ENCODE assay signal across 12 cellular contexts in the genomic region with DNA sequence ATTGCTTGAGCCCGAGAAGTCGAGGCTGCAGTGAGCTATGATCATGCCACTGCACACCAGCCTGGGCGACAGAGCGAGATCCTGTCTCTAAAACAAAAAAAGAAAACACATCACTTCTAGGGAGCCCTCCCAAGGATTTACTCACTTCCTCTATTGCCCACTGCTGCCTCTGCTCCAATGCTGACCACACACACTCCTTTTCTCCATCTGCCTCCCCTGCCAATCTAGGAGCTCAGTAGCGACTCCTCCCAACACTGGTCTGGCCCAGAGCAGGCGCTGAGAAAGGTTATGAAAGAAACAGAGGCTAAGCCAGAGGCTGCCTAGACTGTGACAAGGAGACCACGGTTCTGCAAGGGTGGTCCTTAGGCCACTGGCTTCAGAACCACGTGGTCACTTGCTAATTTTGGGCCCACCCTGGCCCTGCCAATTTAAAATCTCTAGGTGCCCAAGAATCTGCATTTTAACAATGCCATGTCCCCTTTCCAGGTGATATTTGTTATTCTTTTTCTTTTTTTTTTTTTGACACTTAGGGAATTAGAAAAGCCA. TPM values are rescaled to one million over a fixed set of nuclear protein-coding genes. Genes with fewer than 3 reads are reported as not detected.
DNase-seq lines count a peak whose midpoint lies in the region; ATAC-seq, FAIRE-seq and TF ChIP-seq lines count a peak whose summit lies in the region.
"Had no signal": no experiment of that assay in that cellular context is flagged by ENCODE, and none has a peak within 500 bp of the region (broad histone marks: within the 10 kb centered on the region; RNA-seq: fewer than 3 reads in every experiment).

No MANE protein-coding gene starts in this region.

- no peak for DNase-seq in HepG2 (ENCODE audit: low spot score)
- no peak for DNase-seq in right lobe of liver
- DNase-seq in SK-N-DZ (ENCODE audit: low spot score): peak; percentile 36
- no peak for DNase-seq in esophagus muscularis mucosa (ENCODE audit: extremely low spot score)
- no peak for DNase-seq in gastrocnemius medialis
- DNase-seq in cerebellum (ENCODE audit: low spot score): no peak
- DNase-seq in 8988T: no peak
- DNase-seq: activated gamma-delta T cell; COR-L47; Right ventricle myocardium superior; stimulated activated CD4-positive, alpha-beta T cell treated with anti-CD3 and anti-CD28 coated beads, Interleukin-4, amount 100 ng/mL, for 4 hours had no signal

- TF ChIP-seq EP300 in HepG2 (IDR thresholded peaks at IDR 0.05; ENCODE audit: low read depth in 2 of 2, low read length in 2 of 2) (no peak), HepG2 (CRISPR knock-in tag; IDR thresholded peaks at IDR 0.05; ENCODE audit: borderline replicate concordance) (0 out of 2 replicates have a peak, but pooled peaks have one; percentile 16), esophagus muscularis mucosa (IDR thresholded peaks at IDR 0.05) (no peak)

- H4K20me1 ChIP-seq in HepG2 (ENCODE audit: insufficient read depth, low read length): no peaks in the 10 kb centered on the region

- intact Hi-C loops in HepG2 (cut with micrococcal nuclease; ENCODE audit: unreplicated experiment) (loop anchor here (2.0 to 5.0 kb wide), 3 partner anchors 15 to 125 kb away; a partner anchor contains a TSS), right lobe of liver (cut with DNase I) (no loop called here), esophagus muscularis mucosa (cut with DNase I) (loop anchor here (5.0 kb wide), 1 partner anchor 45 kb away; a partner anchor contains a TSS), gastrocnemius medialis (cut with DNase I; ENCODE audit: low total_unique reads) (no loop called here)

- H3K4me1 ChIP-seq in HepG2 (ENCODE audit: insufficient read depth, low read length) (peaks cover 70% of the 10 kb centered on the region), right lobe of liver (peaks cover 0 to 3% (median 0%) of the 10 kb centered on the region in 4 donors), esophagus muscularis mucosa (peaks cover 14 to 27% (median 23%) of the 10 kb centered on the region in 4 donors), gastrocnemius medialis (peaks cover 5 to 11% of the 10 kb centered on the region in 2 donors)

- in situ Hi-C loops in HepG2 (cut with HindIII; ENCODE audit: extremely low pct_ligation_motif_present, low pct_unique_long_range_greater_than_20kb) (no loop called here), gastrocnemius medialis (cut with MboI; ENCODE audit: low sequenced_read_pairs in 4 of 4) (no loop called here)

- H3K4me2 ChIP-seq in HepG2 (ENCODE audit: low read depth, low read length): peak overlapping the region; percentile 37

- no peak overlapping the region for H3K27ac ChIP-seq in HepG2 (ENCODE audit: extremely low read length, insufficient read depth, low read length)
- no peak overlapping the region for H3K27ac ChIP-seq in right lobe of liver
- H3K27ac ChIP-seq in esophagus muscularis mucosa (replicated peaks in 1 of 4): peak overlapping the region in 3 of 4 donors; percentile 68 to 73 (median 70)
- H3K27ac ChIP-seq in gastrocnemius medialis: no peak overlapping the region

- POLR2A ChIA-PET in HepG2 (lab: Yijun Ruan, JAX): interaction anchor here (0.7 to 1.2 kb wide), 4 partner anchors 13 to 425 kb away, joined by 3 to 4 read pairs (median 3); a partner anchor contains a TSS

- no peak overlapping the region for H3K4me3 ChIP-seq in HepG2 (replicated peaks in 1 of 3; ENCODE audit: insufficient read depth in 1 of 3, low read depth in 2 of 3, low read length in 3 of 3)
- no peak overlapping the region for H3K4me3 ChIP-seq in right lobe of liver
- H3K4me3 ChIP-seq in esophagus muscularis mucosa: no peak overlapping the region
- H3K4me3 ChIP-seq in gastrocnemius medialis: no peak overlapping the region

- TF ChIP-seq RAD21 in HepG2 (CRISPR knock-in tag; IDR thresholded peaks at IDR 0.05): no peak

- ATAC-seq in HepG2: no peak
- no peak for ATAC-seq in right lobe of liver
- ATAC-seq in gastrocnemius medialis: no peak
- ATAC-seq in GM21723 (IDR thresholded peaks at IDR 0.05; ENCODE audit: unreplicated experiment): no peak

- no peak overlapping the region for H3K9ac ChIP-seq in HepG2 (ENCODE audit: insufficient read depth, low read depth, low read length)

- H3K36me3 ChIP-seq in HepG2 (replicated peaks in 1 of 2; ENCODE audit: control insufficient read depth in 1 of 2, insufficient read depth in 2 of 2, low read length in 2 of 2) (no peaks in the 10 kb centered on the region), right lobe of liver (no peaks in the 10 kb centered on the region), esophagus muscularis mucosa (no peaks in the 10 kb centered on the region), gastrocnemius medialis (no peaks in the 10 kb centered on the region)

- H3K79me2 ChIP-seq in HepG2 (ENCODE audit: insufficient read depth, low read length): peaks cover 18% of the 10 kb centered on the region

- H3K27me3 ChIP-seq in HepG2 (ENCODE audit: control insufficient read depth in 1 of 2, insufficient read depth in 2 of 2, low read length in 2 of 2) (no peaks in the 10 kb centered on the region), right lobe of liver (no peaks in the 10 kb centered on the region), esophagus muscularis mucosa (no peaks in the 10 kb centered on the region), gastrocnemius medialis (no peaks in the 10 kb centered on the region)

- H2AFZ ChIP-seq in HepG2 (ENCODE audit: low read length): no peak overlapping the region

- FAIRE-seq in HepG2 (lab: Jason Lieb, UNC): no peak

- H3K9me3 ChIP-seq in HepG2 (ENCODE audit: low read length) (no peaks in the 10 kb centered on the region), right lobe of liver (no peaks in the 10 kb centered on the region), esophagus muscularis mucosa (no peaks in the 10 kb centered on the region), gastrocnemius medialis (no peaks in the 10 kb centered on the region)

- WGBS in HepG2 (ENCODE audit: low lambda C conversion rate): 55% methylated on average over 8 of the region's 8 CpGs
- 75% methylated on average over 7 of the region's 8 CpGs for WGBS in right lobe of liver (ENCODE audit: insufficient coverage, low coverage, low lambda C conversion rate, missing lambda C conversion rate)
- 71% methylated on average over 8 of the region's 8 CpGs for WGBS in esophagus muscularis mucosa

- no peak for TF ChIP-seq POLR2A in HepG2 (IDR thresholded peaks at IDR 0.05; ENCODE audit: insufficient read depth in 1 of 2, low read depth in 2 of 2, low read length in 2 of 2)
- no peak for TF ChIP-seq POLR2A in right lobe of liver (IDR thresholded peaks at IDR 0.05)
- no peak for TF ChIP-seq POLR2A in esophagus muscularis mucosa (IDR thresholded peaks at IDR 0.05; ENCODE audit: low read depth)
- no peak for TF ChIP-seq POLR2A in gastrocnemius medialis (IDR thresholded peaks at IDR 0.05)

- no TSS peak for BruUV-seq in HepG2 (replicated peaks; lab: Mats Ljungman, UMichigan)

- CTCF ChIA-PET in HepG2 (lab: Yijun Ruan, JAX; ENCODE audit: low intra/inter-chr PET ratio, low total read pairs): no interaction called here

- no peak for TF ChIP-seq CTCF in HepG2 (CRISPR knock-in tag; IDR thresholded peaks at IDR 0.05)
- TF ChIP-seq CTCF in right lobe of liver (IDR thresholded peaks at IDR 0.05): no peak
- TF ChIP-seq CTCF in esophagus muscularis mucosa (IDR thresholded peaks at IDR 0.05): no peak
- no peak for TF ChIP-seq CTCF in gastrocnemius medialis (IDR thresholded peaks at IDR 0.05 in 4 of 5, conservative IDR thresholded peaks at IDR 0.05 in 1 of 5)

RNA-seq across cellular contexts. Expression of a gene that starts 1.3 kb away (rescaled TPM):
- total RNA-seq in HepG2 (2016; rRNA removed; fragmentation: Illumina TruSeq; extraction: Trizol) (25.3 and 39.4 TPM in 2 replicates), right lobe of liver (1 to 10 TPM in 2 of 6 experiments, under 1 TPM in 4; 0.24 to 8.8 (median 0.77) TPM), esophagus muscularis mucosa (1 to 10 TPM; 1.8 to 5.0 (median 2.9) TPM), gastrocnemius medialis (1 to 10 TPM in 2 of 4 donors, under 1 TPM in 1, not detected in 1; 1.00 to 2.0 (median 1.4) TPM), cerebellum (5.9 TPM)
- 23.5 and 26.5 TPM in 2 replicates for total RNA-seq in HepG2 (2016; cell fraction: cytosol; rRNA removed; fragmentation: Illumina TruSeq; extraction: Trizol; ENCODE audit: low read depth)
- 22.9 and 41.6 TPM in 2 replicates for total RNA-seq in HepG2 (2016; cell fraction: insoluble cytoplasmic fraction; rRNA removed; fragmentation: Illumina TruSeq; extraction: Trizol)
- total RNA-seq in HepG2 (2016; cell fraction: membrane; rRNA removed; fragmentation: Illumina TruSeq; extraction: Trizol): 49.7 and 51.9 TPM in 2 replicates
- 29.5 and 34.7 TPM in 2 replicates for total RNA-seq in HepG2 (2016; cell fraction: nucleus; rRNA removed; fragmentation: Illumina TruSeq; extraction: Trizol)
- polyA plus RNA-seq in HepG2 (2011; rRNA removed): 22.5 and 25.5 TPM in 2 replicates
- polyA plus RNA-seq in HepG2 (2011; cell fraction: cytosol; rRNA removed): 14.5 and 25.4 TPM in 2 replicates
- 50.7 and 66.4 TPM in 2 replicates for polyA plus RNA-seq in HepG2 (2011; cell fraction: nucleus; rRNA removed)
- 14.4 and 23.5 TPM in 2 replicates for polyA plus RNA-seq in HepG2 (2012)
- polyA plus RNA-seq in HepG2 (2016; cell fraction: cytosol; fragmentation: Illumina TruSeq; extraction: Trizol; ENCODE audit: low read depth): 39.6 and 41.6 TPM in 2 replicates
- 32.3 and 37.3 TPM in 2 replicates for polyA plus RNA-seq in HepG2 (2016; cell fraction: insoluble cytoplasmic fraction; fragmentation: Illumina TruSeq; extraction: Trizol; ENCODE audit: low read depth)
- polyA plus RNA-seq in HepG2 (2016; cell fraction: membrane; fragmentation: Illumina TruSeq; extraction: Trizol; ENCODE audit: low read depth): 56.5 and 59.4 TPM in 2 replicates
- polyA plus RNA-seq in HepG2 (2016; cell fraction: nucleus; fragmentation: Illumina TruSeq; extraction: Trizol; ENCODE audit: insufficient read depth, low read depth): 97.6 and 106 TPM in 2 replicates
- polyA minus RNA-seq in HepG2 (2011; rRNA and poly(A)+ RNA removed; ENCODE audit: low replicate concordance): 35.0 and 64.5 TPM in 2 replicates
- polyA minus RNA-seq in HepG2 (2011; cell fraction: cytosol; rRNA and poly(A)+ RNA removed): 7.4 and 10.7 TPM in 2 replicates
- 8.0 and 10.6 TPM in 2 replicates for polyA minus RNA-seq in HepG2 (2011; cell fraction: nucleus; rRNA and poly(A)+ RNA removed)
- polyA plus RNA-seq in SK-N-DZ (2014; cell fraction: cytosol; rRNA removed): 217 and 226 TPM in 2 replicates
- polyA plus RNA-seq in SK-N-DZ (2014; cell fraction: nucleus; rRNA removed): 524 and 528 TPM in 2 replicates

RNA-seq across cellular contexts. Expression of a gene that starts 13.2 kb away (rescaled TPM):
- total RNA-seq in HepG2 (2016; rRNA removed; fragmentation: Illumina TruSeq; extraction: Trizol): 26.4 and 61.5 TPM in 2 replicates
- 43.9 and 46.0 TPM in 2 replicates for total RNA-seq in HepG2 (2016; cell fraction: cytosol; rRNA removed; fragmentation: Illumina TruSeq; extraction: Trizol; ENCODE audit: low read depth)
- 23.2 and 62.1 TPM in 2 replicates for total RNA-seq in HepG2 (2016; cell fraction: insoluble cytoplasmic fraction; rRNA removed; fragmentation: Illumina TruSeq; extraction: Trizol)
- 62.7 and 67.8 TPM in 2 replicates for total RNA-seq in HepG2 (2016; cell fraction: membrane; rRNA removed; fragmentation: Illumina TruSeq; extraction: Trizol)
- total RNA-seq in HepG2 (2016; cell fraction: nucleus; rRNA removed; fragmentation: Illumina TruSeq; extraction: Trizol): 71.4 and 86.1 TPM in 2 replicates
- polyA plus RNA-seq in HepG2 (2011; rRNA removed): 65.5 and 81.8 TPM in 2 replicates
- polyA plus RNA-seq in HepG2 (2011; cell fraction: cytosol; rRNA removed): 30.3 and 70.4 TPM in 2 replicates
- 585 and 688 TPM in 2 replicates for polyA plus RNA-seq in HepG2 (2011; cell fraction: nucleus; rRNA removed)
- 32.0 and 41.2 TPM in 2 replicates for polyA plus RNA-seq in HepG2 (2012)
- 18.6 and 21.1 TPM in 2 replicates for polyA plus RNA-seq in HepG2 (2016; cell fraction: cytosol; fragmentation: Illumina TruSeq; extraction: Trizol; ENCODE audit: low read depth)
- 21.8 and 29.6 TPM in 2 replicates for polyA plus RNA-seq in HepG2 (2016; cell fraction: insoluble cytoplasmic fraction; fragmentation: Illumina TruSeq; extraction: Trizol; ENCODE audit: low read depth)
- polyA plus RNA-seq in HepG2 (2016; cell fraction: membrane; fragmentation: Illumina TruSeq; extraction: Trizol; ENCODE audit: low read depth): 29.2 TPM in 2 replicates
- polyA plus RNA-seq in HepG2 (2016; cell fraction: nucleus; fragmentation: Illumina TruSeq; extraction: Trizol; ENCODE audit: insufficient read depth, low read depth): 161 and 163 TPM in 2 replicates
- 148 and 154 TPM in 2 replicates for polyA minus RNA-seq in HepG2 (2011; rRNA and poly(A)+ RNA removed; ENCODE audit: low replicate concordance)
- polyA minus RNA-seq in HepG2 (2011; cell fraction: cytosol; rRNA and poly(A)+ RNA removed): 27.1 and 33.2 TPM in 2 replicates
- 103 and 112 TPM in 2 replicates for polyA minus RNA-seq in HepG2 (2011; cell fraction: nucleus; rRNA and poly(A)+ RNA removed)
- 10 to 100 TPM; 13.2 to 21.9 (median 19.2) TPM for total RNA-seq in right lobe of liver
- polyA plus RNA-seq in SK-N-DZ (2014; cell fraction: cytosol; rRNA removed): 83.8 and 101 TPM in 2 replicates
- 281 and 314 TPM in 2 replicates for polyA plus RNA-seq in SK-N-DZ (2014; cell fraction: nucleus; rRNA removed)
- 10 to 100 TPM; 34.1 to 43.4 (median 39.9) TPM for total RNA-seq in esophagus muscularis mucosa
- 100 to 1,000 TPM in 2 of 4 donors, 10 to 100 TPM in 2; 72.3 to 127 (median 107) TPM for total RNA-seq in gastrocnemius medialis
- total RNA-seq in cerebellum: 34.1 TPM

RNA-seq across cellular contexts. Expression of a gene that starts 20.7 kb away (rescaled TPM):
- total RNA-seq in HepG2 (2016; rRNA removed; fragmentation: Illumina TruSeq; extraction: Trizol): not detected in 2 replicates
- total RNA-seq in HepG2 (2016; cell fraction: cytosol; rRNA removed; fragmentation: Illumina TruSeq; extraction: Trizol; ENCODE audit: low read depth): not detected in 2 replicates
- total RNA-seq in HepG2 (2016; cell fraction: insoluble cytoplasmic fraction; rRNA removed; fragmentation: Illumina TruSeq; extraction: Trizol): not detected in 2 replicates
- not detected in 2 replicates for total RNA-seq in HepG2 (2016; cell fraction: membrane; rRNA removed; fragmentation: Illumina TruSeq; extraction: Trizol)
- total RNA-seq in HepG2 (2016; cell fraction: nucleus; rRNA removed; fragmentation: Illumina TruSeq; extraction: Trizol): not detected in 2 replicates
- polyA plus RNA-seq in HepG2 (2011; rRNA removed): not detected in 2 replicates
- polyA plus RNA-seq in HepG2 (2011; cell fraction: cytosol; rRNA removed): not detected in 2 replicates
- not detected in 2 replicates for polyA plus RNA-seq in HepG2 (2011; cell fraction: nucleus; rRNA removed)
- polyA plus RNA-seq in HepG2 (2012): 0.11 and 0.12 TPM in 2 replicates
- not detected in 2 replicates for polyA plus RNA-seq in HepG2 (2016; cell fraction: cytosol; fragmentation: Illumina TruSeq; extraction: Trizol; ENCODE audit: low read depth)
- polyA plus RNA-seq in HepG2 (2016; cell fraction: insoluble cytoplasmic fraction; fragmentation: Illumina TruSeq; extraction: Trizol; ENCODE audit: low read depth): not detected in 2 replicates
- polyA plus RNA-seq in HepG2 (2016; cell fraction: membrane; fragmentation: Illumina TruSeq; extraction: Trizol; ENCODE audit: low read depth): not detected in 2 replicates
- not detected in 2 replicates for polyA plus RNA-seq in HepG2 (2016; cell fraction: nucleus; fragmentation: Illumina TruSeq; extraction: Trizol; ENCODE audit: insufficient read depth, low read depth)
- polyA minus RNA-seq in HepG2 (2011; rRNA and poly(A)+ RNA removed; ENCODE audit: low replicate concordance): 0.12 and 3.5 TPM in 2 replicates
- polyA minus RNA-seq in HepG2 (2011; cell fraction: cytosol; rRNA and poly(A)+ RNA removed): not detected in 2 replicates
- polyA minus RNA-seq in HepG2 (2011; cell fraction: nucleus; rRNA and poly(A)+ RNA removed): not detected in 2 replicates
- 1 to 10 TPM in 1 of 6 experiments, under 1 TPM in 4, not detected in 1; 0.20 to 1.1 (median 0.56) TPM for total RNA-seq in right lobe of liver
- polyA plus RNA-seq in SK-N-DZ (2014; cell fraction: cytosol; rRNA removed): 0.80 and 1.2 TPM in 2 replicates
- polyA plus RNA-seq in SK-N-DZ (2014; cell fraction: nucleus; rRNA removed): 0.43 and 0.94 TPM in 2 replicates
- total RNA-seq in esophagus muscularis mucosa: 1 to 10 TPM; 1.3 to 2.5 (median 2.0) TPM
- total RNA-seq in gastrocnemius medialis: under 1 TPM in 2 of 4 donors, not detected in 2; 0.22 to 0.39 TPM
- total RNA-seq in cerebellum: 0.64 TPM

RNA-seq across cellular contexts. Expression of a gene that starts 25.3 kb away (rescaled TPM):
- total RNA-seq in HepG2 (2016; rRNA removed; fragmentation: Illumina TruSeq; extraction: Trizol) (0.09 and 0.14 TPM in 2 replicates), right lobe of liver (under 1 TPM in 1 of 6 experiments, not detected in 5; 0.18 TPM), esophagus muscularis mucosa (under 1 TPM in 1 of 4 donors, not detected in 3; 0.23 TPM), gastrocnemius medialis (not detected), cerebellum (not detected)
- 0.30 and 0.35 TPM in 2 replicates for total RNA-seq in HepG2 (2016; cell fraction: cytosol; rRNA removed; fragmentation: Illumina TruSeq; extraction: Trizol; ENCODE audit: low read depth)
- total RNA-seq in HepG2 (2016; cell fraction: insoluble cytoplasmic fraction; rRNA removed; fragmentation: Illumina TruSeq; extraction: Trizol): 0.11 TPM in 1 of 2 replicates, not detected in the other
- 0.37 and 0.38 TPM in 2 replicates for total RNA-seq in HepG2 (2016; cell fraction: membrane; rRNA removed; fragmentation: Illumina TruSeq; extraction: Trizol)
- total RNA-seq in HepG2 (2016; cell fraction: nucleus; rRNA removed; fragmentation: Illumina TruSeq; extraction: Trizol): 0.31 and 0.37 TPM in 2 replicates
- 0.16 TPM in 2 replicates for polyA plus RNA-seq in HepG2 (2011; rRNA removed)
- polyA plus RNA-seq in HepG2 (2011; cell fraction: cytosol; rRNA removed): 0.17 and 0.29 TPM in 2 replicates
- 0.18 and 0.24 TPM in 2 replicates for polyA plus RNA-seq in HepG2 (2011; cell fraction: nucleus; rRNA removed)
- polyA plus RNA-seq in HepG2 (2012): 0.21 and 0.32 TPM in 2 replicates
- 0.12 and 0.15 TPM in 2 replicates for polyA plus RNA-seq in HepG2 (2016; cell fraction: cytosol; fragmentation: Illumina TruSeq; extraction: Trizol; ENCODE audit: low read depth)
- polyA plus RNA-seq in HepG2 (2016; cell fraction: insoluble cytoplasmic fraction; fragmentation: Illumina TruSeq; extraction: Trizol; ENCODE audit: low read depth): 0.20 and 0.21 TPM in 2 replicates
- 0.27 and 0.39 TPM in 2 replicates for polyA plus RNA-seq in HepG2 (2016; cell fraction: membrane; fragmentation: Illumina TruSeq; extraction: Trizol; ENCODE audit: low read depth)
- polyA plus RNA-seq in HepG2 (2016; cell fraction: nucleus; fragmentation: Illumina TruSeq; extraction: Trizol; ENCODE audit: insufficient read depth, low read depth): not detected in 2 replicates
- polyA minus RNA-seq in HepG2 (2011; rRNA and poly(A)+ RNA removed; ENCODE audit: low replicate concordance): 0.58 TPM in 1 of 2 replicates, not detected in the other
- polyA minus RNA-seq in HepG2 (2011; cell fraction: cytosol; rRNA and poly(A)+ RNA removed): not detected in 2 replicates
- polyA minus RNA-seq in HepG2 (2011; cell fraction: nucleus; rRNA and poly(A)+ RNA removed): 0.26 TPM in 1 of 2 replicates, not detected in the other
- 0.09 and 0.85 TPM in 2 replicates for polyA plus RNA-seq in SK-N-DZ (2014; cell fraction: cytosol; rRNA removed)
- polyA plus RNA-seq in SK-N-DZ (2014; cell fraction: nucleus; rRNA removed): not detected in 2 replicates
- total RNA-seq: Right ventricle myocardium superior had no signal

RNA-seq across cellular contexts. Expression of a gene that starts 32.7 kb away (rescaled TPM):
- not detected in 2 replicates for total RNA-seq in HepG2 (2016; rRNA removed; fragmentation: Illumina TruSeq; extraction: Trizol)
- total RNA-seq in HepG2 (2016; cell fraction: cytosol; rRNA removed; fragmentation: Illumina TruSeq; extraction: Trizol; ENCODE audit: low read depth): not detected in 2 replicates
- total RNA-seq in HepG2 (2016; cell fraction: insoluble cytoplasmic fraction; rRNA removed; fragmentation: Illumina TruSeq; extraction: Trizol): not detected in 2 replicates
- not detected in 2 replicates for total RNA-seq in HepG2 (2016; cell fraction: membrane; rRNA removed; fragmentation: Illumina TruSeq; extraction: Trizol)
- not detected in 2 replicates for total RNA-seq in HepG2 (2016; cell fraction: nucleus; rRNA removed; fragmentation: Illumina TruSeq; extraction: Trizol)
- not detected in 2 replicates for polyA plus RNA-seq in HepG2 (2011; rRNA removed)
- 0.01 TPM in 1 of 2 replicates, not detected in the other for polyA plus RNA-seq in HepG2 (2011; cell fraction: cytosol; rRNA removed)
- not detected in 2 replicates for polyA plus RNA-seq in HepG2 (2011; cell fraction: nucleus; rRNA removed)
- 0.07 TPM in 1 of 2 replicates, not detected in the other for polyA plus RNA-seq in HepG2 (2012)
- not detected in 2 replicates for polyA plus RNA-seq in HepG2 (2016; cell fraction: cytosol; fragmentation: Illumina TruSeq; extraction: Trizol; ENCODE audit: low read depth)
- not detected in 2 replicates for polyA plus RNA-seq in HepG2 (2016; cell fraction: insoluble cytoplasmic fraction; fragmentation: Illumina TruSeq; extraction: Trizol; ENCODE audit: low read depth)
- polyA plus RNA-seq in HepG2 (2016; cell fraction: membrane; fragmentation: Illumina TruSeq; extraction: Trizol; ENCODE audit: low read depth): not detected in 2 replicates
- not detected in 2 replicates for polyA plus RNA-seq in HepG2 (2016; cell fraction: nucleus; fragmentation: Illumina TruSeq; extraction: Trizol; ENCODE audit: insufficient read depth, low read depth)
- 0.20 and 11.4 TPM in 2 replicates for polyA minus RNA-seq in HepG2 (2011; rRNA and poly(A)+ RNA removed; ENCODE audit: low replicate concordance)
- not detected in 2 replicates for polyA minus RNA-seq in HepG2 (2011; cell fraction: cytosol; rRNA and poly(A)+ RNA removed)
- polyA minus RNA-seq in HepG2 (2011; cell fraction: nucleus; rRNA and poly(A)+ RNA removed): not detected in 2 replicates
- total RNA-seq in right lobe of liver: 10 to 100 TPM in 4 of 6 experiments, 1 to 10 TPM in 2; 5.5 to 17.8 (median 12.9) TPM
- 23.8 and 29.7 TPM in 2 replicates for polyA plus RNA-seq in SK-N-DZ (2014; cell fraction: cytosol; rRNA removed)
- polyA plus RNA-seq in SK-N-DZ (2014; cell fraction: nucleus; rRNA removed): 10.2 and 12.1 TPM in 2 replicates
- total RNA-seq in esophagus muscularis mucosa: 10 to 100 TPM in 2 of 4 donors, 1 to 10 TPM in 2; 4.5 to 13.0 (median 9.2) TPM
- 1 to 10 TPM; 3.2 to 7.3 (median 5.3) TPM for total RNA-seq in gastrocnemius medialis
- 13.9 TPM for total RNA-seq in cerebellum

Comparison
In these comparisons a context has a peak if more than half of its experiments do, and no peak if none do; other contexts are left out.
1. intact Hi-C loops: an anchor here in HepG2 (2.0 to 5.0 kb wide) and esophagus muscularis mucosa (5.0 kb wide); none called in right lobe of liver and gastrocnemius medialis.
2. H3K27ac ChIP-seq: peak in esophagus muscularis mucosa (3 of 4); none in HepG2 (single experiment), right lobe of liver (0 of 3) and gastrocnemius medialis (0 of 4).